Comparison of ENCODE assay signal across 1 cellular context in genomic region chr6:134707342-134707982, GRCh38.
TF ChIP-seq lines count a peak whose summit lies in the region.

No MANE protein-coding gene starts in this region.

TF ChIP-seq in SK-N-SH treated with all-trans-retinoic acid at 6 μM for 48 hours, 23 proteins besides CTCF, POLR2A, EP300 and RAD21 (continued from another document):
- no peak for TF ChIP-seq POU6F1 (CRISPR knock-in tag; IDR thresholded peaks at IDR 0.05; ENCODE audit: borderline replicate concordance, low read depth)
- TF ChIP-seq RARB (CRISPR knock-in tag; IDR thresholded peaks at IDR 0.05) = no peak
- no peak for TF ChIP-seq ZC3H10 (CRISPR knock-in tag; IDR thresholded peaks at IDR 0.05)
- TF ChIP-seq ZFP3 (CRISPR knock-in tag; IDR thresholded peaks at IDR 0.05) = no peak
- TF ChIP-seq GLIS3 (CRISPR knock-in tag; IDR thresholded peaks at IDR 0.05) = no peak
- TF ChIP-seq ARNTL (CRISPR knock-in tag; IDR thresholded peaks at IDR 0.05; ENCODE audit: borderline replicate concordance, low read depth) = no peak
- no peak for TF ChIP-seq ZFP30 (CRISPR knock-in tag; IDR thresholded peaks at IDR 0.05)
- no peak for TF ChIP-seq SNAI2 (CRISPR knock-in tag; IDR thresholded peaks at IDR 0.05)
- TF ChIP-seq TCF4 (CRISPR knock-in tag; IDR thresholded peaks at IDR 0.05; ENCODE audit: borderline replicate concordance) = no peak
- TF ChIP-seq PPARA (CRISPR knock-in tag; IDR thresholded peaks at IDR 0.05; ENCODE audit: borderline replicate concordance) = no peak
- TF ChIP-seq BACH2 (CRISPR knock-in tag; IDR thresholded peaks at IDR 0.05; ENCODE audit: borderline replicate concordance) = no peak
- no peak for TF ChIP-seq ISL1 (CRISPR knock-in tag; IDR thresholded peaks at IDR 0.05)
- no peak for TF ChIP-seq CSDC2 (CRISPR knock-in tag; IDR thresholded peaks at IDR 0.05)
- no peak for TF ChIP-seq CSRNP3 (CRISPR knock-in tag; IDR thresholded peaks at IDR 0.05)
- TF ChIP-seq OSR1 (CRISPR knock-in tag; IDR thresholded peaks at IDR 0.05) = no peak
- TF ChIP-seq ZNF565 (CRISPR knock-in tag; conservative IDR thresholded peaks at IDR 0.05; ENCODE audit: low read depth) = no peak
- TF ChIP-seq ZNF70 (CRISPR knock-in tag; IDR thresholded peaks at IDR 0.05) = no peak
- TF ChIP-seq ZNF8 (CRISPR knock-in tag; IDR thresholded peaks at IDR 0.05) = no peak
TF ChIP-seq in SK-N-SH treated with all-trans-retinoic acid at 6 μM for 48 hours: peak in this region for 0.
